Comparison of ENCODE assay signal across 8 cellular contexts in genomic region chr1:91499904-91500755, GRCh38. TPM values are rescaled to one million over a fixed set of nuclear protein-coding genes. Genes with fewer than 3 reads are reported as not detected.
DNase-seq lines count a peak whose midpoint lies in the region; ATAC-seq and TF ChIP-seq lines count a peak whose summit lies in the region.

No MANE protein-coding gene starts in this region.

- H3K9ac ChIP-seq in SU-DHL-6 (ENCODE audit: low read length): peak overlapping the region; percentile 95

- H3K4me3 Mint-ChIP-seq in activated T-cell treated with anti-CD3 and anti-CD28 coated beads, Interleukin-2, amount 50 U/mL, for 72 hours: no peak overlapping the region
- no peak overlapping the region for H3K4me3 Mint-ChIP-seq in nephron progenitor cell

- no peak overlapping the region for H3K27ac Mint-ChIP-seq in activated T-cell treated with anti-CD3 and anti-CD28 coated beads, Interleukin-2, amount 50 U/mL, for 72 hours
- no peak overlapping the region for H3K27ac Mint-ChIP-seq in nephron progenitor cell

- H3K36me3 ChIP-seq in SU-DHL-6 (ENCODE audit: low read length) (peaks cover 14% of the 10 kb centered on the region), hepatocyte (replicated peaks; ENCODE audit: insufficient read depth, low read depth) (no peaks in the 10 kb centered on the region)

- no peak for DNase-seq in activated T-cell treated with anti-CD3 and anti-CD28 coated beads, Interleukin-2, amount 50 U/mL, for 72 hours
- DNase-seq in activated T-cell treated with anti-CD3 and anti-CD28 coated beads, Interleukin-2, amount 50 U/mL, for 48 hours: no peak
- DNase-seq in hepatocyte (ENCODE audit: low spot score) (no peak), substantia nigra (lab: John Stamatoyannopoulos, UW) (peak in 9 of 49 donors; percentile 0 to 13 (median 1)), nephron progenitor cell (no peak), G401 (ENCODE audit: low spot score) (no peak)

- peaks cover 42% of the 10 kb centered on the region for H3K79me2 ChIP-seq in SU-DHL-6 (ENCODE audit: insufficient read depth, low read length)
- H3K79me2 ChIP-seq in hepatocyte: peaks cover 27% of the 10 kb centered on the region

- peak overlapping the region; percentile 79 for H3K27ac ChIP-seq in SU-DHL-6 (ENCODE audit: low read depth, low read length)
- H3K27ac ChIP-seq in hepatocyte: peak overlapping the region; percentile 90
- H3K27ac ChIP-seq in substantia nigra (ENCODE audit: low read depth, low read length, poor library complexity, severe bottlenecking): peak overlapping the region; percentile 82

- H3F3A ChIP-seq in SU-DHL-6 (ENCODE audit: insufficient read depth): peaks cover 8% of the 10 kb centered on the region

- ATAC-seq in activated T-cell treated with anti-CD3 and anti-CD28 coated beads, Interleukin-2, amount 50 U/mL, for 72 hours (replicated peaks in 1 of 2): peak; percentile 5 to 8
- peak; percentile 7 for ATAC-seq in HG03045 (IDR thresholded peaks at IDR 0.05; ENCODE audit: unreplicated experiment)

- 21% methylated on average over 14 of the region's 14 CpGs for WGBS in hepatocyte (ENCODE audit: low lambda C conversion rate, missing lambda C conversion rate)

- H3K4me2 ChIP-seq in SU-DHL-6 (ENCODE audit: low read depth, low read length, poor library complexity, severe bottlenecking) (peak overlapping the region; percentile 94), hepatocyte (peak overlapping the region; percentile 88)

- TF ChIP-seq CTCF in SU-DHL-6 (IDR thresholded peaks at IDR 0.05; ENCODE audit: insufficient read depth, low read length, poor library complexity, severe bottlenecking) (no peak), hepatocyte (IDR thresholded peaks at IDR 0.05; ENCODE audit: poor library complexity) (no peak), nephron progenitor cell (IDR thresholded peaks at IDR 0.05) (no peak)

- H4K20me1 ChIP-seq in SU-DHL-6 (ENCODE audit: low read depth, low read length) (peaks cover 9% of the 10 kb centered on the region; the same call in 1 of the 2 replicates), hepatocyte (ENCODE audit: insufficient read depth, poor library complexity, severe bottlenecking) (no peaks in the 10 kb centered on the region)

- peaks cover 22% of the 10 kb centered on the region for H3K4me1 Mint-ChIP-seq in activated T-cell treated with anti-CD3 and anti-CD28 coated beads, Interleukin-2, amount 50 U/mL, for 72 hours (ENCODE audit: low read depth)
- peaks cover 27% of the 10 kb centered on the region for H3K4me1 Mint-ChIP-seq in nephron progenitor cell

- peaks cover 4 to 12% of the 10 kb centered on the region in 2 donors for H3K36me3 Mint-ChIP-seq in activated T-cell treated with anti-CD3 and anti-CD28 coated beads, Interleukin-2, amount 50 U/mL, for 72 hours (ENCODE audit: insufficient read depth in 2 of 2)
- H3K36me3 Mint-ChIP-seq in nephron progenitor cell (ENCODE audit: low read depth): peaks cover 4% of the 10 kb centered on the region

- H3K9me2 ChIP-seq in SU-DHL-6 (replicated peaks; ENCODE audit: insufficient read depth, low read length) (no peaks in the 10 kb centered on the region), hepatocyte (replicated peaks; ENCODE audit: insufficient read depth) (no peaks in the 10 kb centered on the region)

- in situ Hi-C loops in G401 (cut with HindIII; ENCODE audit: low sequenced_read_pairs): no loop called here

- no peaks in the 10 kb centered on the region for H3K27me3 ChIP-seq in SU-DHL-6 (ENCODE audit: low read length)
- no peaks in the 10 kb centered on the region for H3K27me3 ChIP-seq in hepatocyte

- no peaks in the 10 kb centered on the region for H3K9me3 Mint-ChIP-seq in activated T-cell treated with anti-CD3 and anti-CD28 coated beads, Interleukin-2, amount 50 U/mL, for 72 hours
- no peaks in the 10 kb centered on the region for H3K9me3 Mint-ChIP-seq in nephron progenitor cell

- H3K9me3 ChIP-seq in SU-DHL-6 (ENCODE audit: insufficient read depth, low read length) (no peaks in the 10 kb centered on the region), hepatocyte (ENCODE audit: low read depth) (no peaks in the 10 kb centered on the region)

- H3K4me3 ChIP-seq in SU-DHL-6 (ENCODE audit: insufficient read depth, low read length, poor library complexity, severe bottlenecking) (peak overlapping the region; percentile 91), hepatocyte (peak overlapping the region; percentile 66)

- H2AFZ ChIP-seq in SU-DHL-6 (ENCODE audit: low read depth, low read length, severe bottlenecking) (peak overlapping the region; percentile 58), hepatocyte (peak overlapping the region; percentile 84)

- peaks cover 9% of the 10 kb centered on the region for H3K4me1 ChIP-seq in hepatocyte (ENCODE audit: insufficient read depth)

- no peaks in the 10 kb centered on the region for H3K27me3 Mint-ChIP-seq in activated T-cell treated with anti-CD3 and anti-CD28 coated beads, Interleukin-2, amount 50 U/mL, for 72 hours (ENCODE audit: low read depth)
- H3K27me3 Mint-ChIP-seq in nephron progenitor cell (ENCODE audit: low read depth, poor library complexity): peaks cover 4% of the 10 kb centered on the region

RNA-seq across cellular contexts. Expression of gene CDC7, which starts 0.5 kb away (rescaled TPM):
- total RNA-seq in activated T-cell treated with anti-CD3 and anti-CD28 coated beads, Interleukin-2, amount 50 U/mL, for 72 hours: 10 to 100 TPM; 39.0 to 45.3 TPM
- 5.9 and 8.0 TPM in 2 replicates for total RNA-seq in hepatocyte
- 3.9 and 7.3 TPM in 2 replicates for polyA plus RNA-seq in hepatocyte
- 31.4 and 40.8 TPM in 2 replicates for total RNA-seq in G401 (2014; rRNA removed; shearing (Covaris generic))
